11 cellular contexts compared by ENCODE assay signal in the genomic region with DNA sequence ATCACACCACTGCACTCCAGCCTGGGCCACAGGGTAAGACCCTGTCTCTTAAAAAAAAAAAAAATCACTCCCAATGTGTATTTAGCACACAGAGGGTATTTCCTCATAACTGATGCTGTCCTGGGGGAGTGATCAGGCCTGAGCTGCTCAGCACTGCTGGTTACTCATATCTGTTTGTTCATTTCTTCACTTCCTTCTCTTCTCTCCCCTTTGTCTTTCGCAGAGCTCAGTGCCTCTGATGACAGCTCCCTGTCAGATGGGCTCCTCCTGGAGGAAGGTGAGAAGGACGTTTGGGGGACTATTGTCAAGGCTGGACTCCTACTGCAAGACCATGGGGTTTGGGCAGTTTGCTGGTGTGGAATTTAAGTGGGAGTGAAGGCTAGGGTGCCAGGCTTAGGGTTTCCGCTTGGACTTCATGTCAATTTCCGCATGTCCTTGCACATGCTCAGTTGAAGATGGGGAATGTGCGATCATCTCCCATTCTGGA. TPM values are rescaled to one million over a fixed set of nuclear protein-coding genes. Genes with fewer than 3 reads are reported as not detected.
DNase-seq lines count a peak whose midpoint lies in the region; ATAC-seq and TF ChIP-seq lines count a peak whose summit lies in the region.
"Had no signal": no experiment of that assay in that cellular context is flagged by ENCODE, and none has a peak within 500 bp of the region (broad histone marks: within the 10 kb centered on the region; RNA-seq: fewer than 3 reads in every experiment).

No MANE protein-coding gene starts in this region.

- POLR2A ChIA-PET in GM10248 (lab: Yijun Ruan, JAX) = no interaction called here

- TF ChIP-seq CTCF in GM10248 (IDR thresholded peaks at IDR 0.05; ENCODE audit: control extremely low read depth, extremely low read depth, low read depth, missing control alignments) = no peak

- DNase-seq in GM10248 (ENCODE audit: extremely low spot score) (peak; percentile 72), glomerular visceral epithelial cell (ENCODE audit: extremely low spot score) (no peak), GOT3 (lab: John Stamatoyannopoulos, UW) (no peak)
- no peak for DNase-seq in stimulated activated CD4-positive, alpha-beta T cell treated with anti-CD3 and anti-CD28 coated beads, Interleukin-15, amount 100 ng/mL, for 24 hours
- DNase-seq in activated T-cell treated with anti-CD3 and anti-CD28 coated beads, Interleukin-2, amount 50 U/mL, for 24 hours = no peak
- DNase-seq: NCI-H1436 treated with DMSO at 0.1 percent for 48 hours had no signal

- H3K27ac Mint-ChIP-seq in activated T-cell treated with anti-CD3 and anti-CD28 coated beads, Interleukin-2, amount 50 U/mL, for 24 hours = no peak overlapping the region

- ATAC-seq in GM21381 (IDR thresholded peaks at IDR 0.05; ENCODE audit: unreplicated experiment) (peak; percentile 58), HG03457 (IDR thresholded peaks at IDR 0.05; ENCODE audit: unreplicated experiment) (peak; percentile 54), esophagus mucosa (peak; percentile 82)

- H3K36me3 Mint-ChIP-seq in activated T-cell treated with anti-CD3 and anti-CD28 coated beads, Interleukin-2, amount 50 U/mL, for 24 hours (ENCODE audit: low read depth) = no peaks in the 10 kb centered on the region

- H3K27me3 Mint-ChIP-seq in activated T-cell treated with anti-CD3 and anti-CD28 coated beads, Interleukin-2, amount 50 U/mL, for 24 hours = peaks cover 43% of the 10 kb centered on the region

- no peaks in the 10 kb centered on the region for H3K9me3 Mint-ChIP-seq in activated T-cell treated with anti-CD3 and anti-CD28 coated beads, Interleukin-2, amount 50 U/mL, for 24 hours

- no peak overlapping the region for H3K4me3 Mint-ChIP-seq in activated T-cell treated with anti-CD3 and anti-CD28 coated beads, Interleukin-2, amount 50 U/mL, for 24 hours

- peaks cover 26% of the 10 kb centered on the region for H3K4me1 Mint-ChIP-seq in activated T-cell treated with anti-CD3 and anti-CD28 coated beads, Interleukin-2, amount 50 U/mL, for 24 hours (ENCODE audit: low read depth)

- CTCF ChIA-PET in GM10248 (lab: Yijun Ruan, JAX) = interaction anchor here (0.8 to 3.6 kb wide), 12 partner anchors 10 to 286 kb away, joined by 3 to 15 read pairs (median 4); a partner anchor contains a TSS

RNA-seq across cellular contexts. Expression of a gene that starts 13.0 kb away (rescaled TPM):
- 54.8 TPM for total RNA-seq in esophagus mucosa

RNA-seq across cellular contexts. Expression of a gene that starts 34.9 kb away (rescaled TPM):
- 0.32 TPM for total RNA-seq in esophagus mucosa
- total RNA-seq: activated CD8-positive, alpha-beta memory T cell treated with anti-CD3 and anti-CD28 coated beads for 36 hours; skeletal muscle tissue had no signal
